Comparison of ENCODE assay signal across 12 cellular contexts in the genomic region with DNA sequence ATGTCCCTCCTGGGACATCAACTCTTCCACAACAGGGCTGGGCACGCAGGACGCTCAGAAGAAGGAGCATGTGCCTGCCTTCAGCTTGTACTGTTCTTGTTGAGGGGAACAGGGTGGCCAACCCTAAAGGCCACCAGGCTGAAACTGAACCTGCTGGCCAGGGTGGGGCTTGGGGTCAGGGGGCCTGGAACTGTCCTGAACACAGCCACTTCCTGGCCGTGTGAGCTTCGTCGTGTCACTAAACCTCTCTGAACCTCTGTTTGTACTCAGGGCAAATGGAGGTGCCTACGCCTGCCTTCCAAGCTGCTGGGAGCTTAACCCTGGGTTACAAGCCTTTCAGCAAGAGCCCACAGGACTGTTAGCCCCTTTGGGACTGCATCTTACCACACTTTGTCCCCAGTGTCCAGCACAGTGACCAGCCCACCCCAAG. TPM values are rescaled to one million over a fixed set of nuclear protein-coding genes. Genes with fewer than 3 reads are reported as not detected.
DNase-seq lines count a peak whose midpoint lies in the region; ATAC-seq, FAIRE-seq and TF ChIP-seq lines count a peak whose summit lies in the region.
"Had no signal": no experiment of that assay in that cellular context is flagged by ENCODE, and none has a peak within 500 bp of the region (broad histone marks: within the 10 kb centered on the region; RNA-seq: fewer than 3 reads in every experiment).

No MANE protein-coding gene starts in this region.

- H3K9me2 ChIP-seq in HCT116 (ENCODE audit: insufficient read depth), result no peaks in the 10 kb centered on the region

- H3K9me3 ChIP-seq in HCT116 (ENCODE audit: control insufficient read depth in 1 of 2, insufficient read depth in 1 of 2, low read depth in 1 of 2, low read length in 2 of 2), result no peaks in the 10 kb centered on the region
- H3K9me3 ChIP-seq in keratinocyte (ENCODE audit: control insufficient read depth, low read depth, low read length), result no peaks in the 10 kb centered on the region
- no peaks in the 10 kb centered on the region for H3K9me3 ChIP-seq in stomach
- H3K9me3 ChIP-seq in psoas muscle, result no peaks in the 10 kb centered on the region
- H3K9me3 ChIP-seq: testis had no signal

- no peaks in the 10 kb centered on the region for H3K27me3 ChIP-seq in HCT116 (ENCODE audit: insufficient read depth, low read length)
- H3K27me3 ChIP-seq in keratinocyte (ENCODE audit: control insufficient read depth, extremely low read depth, insufficient read depth, low read length), result peaks cover 12% of the 10 kb centered on the region
- peaks cover 0 to 42% (median 16%) of the 10 kb centered on the region in 3 donors for H3K27me3 ChIP-seq in stomach
- H3K27me3 ChIP-seq in psoas muscle (ENCODE audit: insufficient read depth in 3 of 3, low read length in 2 of 3), result peaks cover 0 to 28% (median 15%) of the 10 kb centered on the region in 3 donors
- H3K27me3 ChIP-seq: testis had no signal

- TF ChIP-seq POLR2A in HCT116 (IDR thresholded peaks at IDR 0.05; ENCODE audit: borderline replicate concordance, extremely low read depth, insufficient read depth, insufficient read length) (no peak), stomach (IDR thresholded peaks at IDR 0.05) (no peak)

- peak overlapping the region; percentile 95 for H3K4me2 ChIP-seq in HCT116 (ENCODE audit: low read length)
- peak overlapping the region; percentile 82 for H3K4me2 ChIP-seq in keratinocyte (ENCODE audit: control insufficient read depth, extremely low read depth, insufficient read depth, low read depth, low read length)

- H3K4me1 ChIP-seq in HCT116 (ENCODE audit: control insufficient read depth in 1 of 2, insufficient read depth in 2 of 2, low read length in 2 of 2) (peaks cover 9 to 40% of the 10 kb centered on the region in 2 experiments), keratinocyte (ENCODE audit: control insufficient read depth, extremely low read depth, insufficient read depth, low read length) (peaks cover 34% of the 10 kb centered on the region), stomach (peaks cover 29 to 66% (median 49%) of the 10 kb centered on the region in 4 donors), psoas muscle (peaks cover 6% of the 10 kb centered on the region)

- H3K9me1 ChIP-seq in keratinocyte (ENCODE audit: control insufficient read depth, extremely low read depth, insufficient read depth, low read length), result no peaks in the 10 kb centered on the region

- H3K79me2 ChIP-seq in HCT116 (ENCODE audit: insufficient read depth, low read length) (peaks cover 38% of the 10 kb centered on the region), keratinocyte (ENCODE audit: control insufficient read depth, insufficient read depth, low read length) (peaks cover 13% of the 10 kb centered on the region)

- H3K27ac ChIP-seq in HCT116 (ENCODE audit: low read depth, low read length) (peak overlapping the region; percentile 72), RWPE1 (peak overlapping the region; percentile 86), keratinocyte (ENCODE audit: control insufficient read depth, insufficient read depth, low read length) (no peak overlapping the region), stomach (peak overlapping the region in 4 of 5 donors; percentile 77 to 84 (median 82)), psoas muscle (no peak overlapping the region)
- H3K27ac ChIP-seq: SK-N-MC, testis had no signal

- DNase-seq in HCT116 (ENCODE audit: low read depth, low spot score) (no peak), RWPE1 (ENCODE audit: low spot score) (no peak), keratinocyte (ENCODE audit: low read depth, low spot score) (no peak), stomach (no peak), Kasumi-1 (lab: John Stamatoyannopoulos, UW) (no peak), psoas muscle (no peak)
- no peak for DNase-seq in NK-92 treated with Interleukin-12 subunit alpha and Interleukin-12 subunit beta, amount 100 ng/mL, for 24 hours (lab: John Stamatoyannopoulos, UW)
- DNase-seq: CD4-positive, alpha-beta memory T cell; immature natural killer cell had no signal

- intact Hi-C loops in HCT116 (cut with micrococcal nuclease) (loop anchor here (1.0 to 5.0 kb wide), 3 partner anchors 31 to 279 kb away; partner anchors contain the start of gene HEXIM1), stomach (cut with DNase I; ENCODE audit: low total_unique reads) (no loop called here), psoas muscle (cut with DNase I) (loop anchor here (10.0 kb wide), 2 partner anchors 169 to 419 kb away; partner anchors contain the start of gene SPPL2C (in 1 of the 2))

- no TSS peak for BruUV-seq in HCT116 (replicated peaks; lab: Mats Ljungman, UMichigan)

- ATAC-seq in HCT116 (peak; percentile 6), psoas muscle (no peak)
- ATAC-seq: GM12878 had no signal

- H3K9ac ChIP-seq in HCT116 (ENCODE audit: low read length), result peak overlapping the region; percentile 90
- H3K9ac ChIP-seq in keratinocyte (ENCODE audit: control insufficient read depth, extremely low read depth, insufficient read depth, low read length), result no peak overlapping the region

- RAD21 ChIA-PET in HCT116 (lab: Charles Lee; ENCODE audit: low non-redundant PET in 1 of 2, low total read pairs in 2 of 2, uncharacterized antibody in 2 of 2, unreplicated experiment in 2 of 2), result interaction anchor here in 1 of 2 experiments (0.7 to 1.5 kb wide), 2 partner anchors 32 to 207 kb away, joined by 3 read pairs; no protein-coding TSS in a partner anchor

- no peak for FAIRE-seq in keratinocyte (lab: Jason Lieb, UNC)
- FAIRE-seq: GM12878 had no signal

- WGBS in stomach, 5 donors, result 46 to 57% (median 52%) methylated on average over 5 to 6 of the region's 6 CpGs
- 68 to 79% (median 77%) methylated on average over 6 of the region's 6 CpGs for WGBS in psoas muscle, 3 donors

- TF ChIP-seq EP300 in stomach (IDR thresholded peaks at IDR 0.05), result no peak

- TF ChIP-seq RAD21 in HCT116 (IDR thresholded peaks at IDR 0.05; ENCODE audit: low read depth), result no peak

- H3K4me3 ChIP-seq in HCT116 (replicated peaks in 1 of 2; ENCODE audit: low read depth in 1 of 2, low read length in 2 of 2) (peak overlapping the region; percentile 64 to 77; a peak in 3 of 4 replicates), keratinocyte (ENCODE audit: control insufficient read depth in 2 of 3, extremely low read depth in 1 of 3, insufficient read depth in 2 of 3, low read depth in 1 of 3, low read length in 3 of 3) (peak overlapping the region in 1 of 3 experiments; percentile 37), stomach (no peak overlapping the region), psoas muscle (no peak overlapping the region)
- H3K4me3 ChIP-seq: GM12878, testis had no signal

- H3K36me3 ChIP-seq in HCT116 (ENCODE audit: control insufficient read depth in 1 of 2, insufficient read depth in 2 of 2, low read length in 2 of 2) (peaks cover 0 to 3% of the 10 kb centered on the region in 2 experiments; a peak in 1 of 4 replicates), keratinocyte (ENCODE audit: control insufficient read depth in 2 of 2, extremely low read depth in 1 of 2, insufficient read depth in 2 of 2, low read length in 2 of 2) (peaks cover 0 to 3% of the 10 kb centered on the region in 2 experiments), stomach (no peaks in the 10 kb centered on the region), psoas muscle (ENCODE audit: insufficient read depth in 1 of 2, low read depth in 1 of 2) (no peaks in the 10 kb centered on the region)

- H4K20me1 ChIP-seq in HCT116 (ENCODE audit: insufficient read depth) (no peaks in the 10 kb centered on the region), keratinocyte (ENCODE audit: control insufficient read depth, extremely low read depth, insufficient read depth, low read length) (no peaks in the 10 kb centered on the region)

- CTCF ChIA-PET in HCT116 (lab: Charles Lee), result interaction anchor here (0.8 to 4.4 kb wide), 17 partner anchors 9 to 426 kb away, joined by 3 to 58 read pairs (median 5); partner anchors contain the start of gene ACBD4
- CTCF ChIA-PET in RWPE1 (lab: Yijun Ruan, JAX), result interaction anchor here (0.6 to 2.2 kb wide), 5 partner anchors 17 to 413 kb away, joined by 3 to 11 read pairs (median 3); no protein-coding TSS in a partner anchor

- POLR2A ChIA-PET in HCT116 (lab: Charles Lee) (interaction anchor here (0.9 to 1.8 kb wide), 6 partner anchors 9 to 277 kb away, joined by 3 to 6 read pairs (median 4); partner anchors contain the start of genes HEXIM1, HEXIM2 and MAP3K14), RWPE1 (lab: Yijun Ruan, JAX; ENCODE audit: low non-redundant PET) (no interaction called here)

- H2AFZ ChIP-seq in HCT116 (ENCODE audit: low read depth, low read length, poor library complexity, severe bottlenecking) (peak overlapping the region; percentile 7), keratinocyte (ENCODE audit: control insufficient read depth, low read length) (no peak overlapping the region)

- dilution Hi-C loops in keratinocyte (cut with MboI; ENCODE audit: extremely low pct_ligation_motif_present, low sequenced_read_pairs), result no loop called here

- TF ChIP-seq CTCF in HCT116 (IDR thresholded peaks at IDR 0.05 in 2 of 3, conservative IDR thresholded peaks at IDR 0.05 in 1 of 3; ENCODE audit: borderline replicate concordance in 1 of 3, insufficient read depth in 1 of 3, low read depth in 2 of 3, low read length in 2 of 3) (no peak), RWPE1 (conservative IDR thresholded peaks at IDR 0.05; ENCODE audit: low read depth) (peak; percentile 8), keratinocyte (optimal IDR thresholded peaks at IDR 0.05 in 1 of 3, IDR thresholded peaks at IDR 0.05 in 1 of 3, conservative IDR thresholded peaks at IDR 0.05 in 1 of 3; ENCODE audit: extremely low read depth in 1 of 3, insufficient read depth in 2 of 3, low read length in 3 of 3) (no peak), stomach (IDR thresholded peaks at IDR 0.05) (no peak), psoas muscle (IDR thresholded peaks at IDR 0.05) (no peak)

TF ChIP-seq in HCT116, 20 proteins besides CTCF, POLR2A, EP300 and RAD21 (continues in another document):
- TF ChIP-seq YY1 (IDR thresholded peaks at IDR 0.05; ENCODE audit: extremely low read depth, insufficient replicate concordance, low read depth, low read length) (no peak), EZH2phosphoT487 (IDR thresholded peaks at IDR 0.05; ENCODE audit: borderline replicate concordance) (no peak), SP1 (IDR thresholded peaks at IDR 0.05; ENCODE audit: low read depth) (no peak)

RNA-seq across cellular contexts. Expression of gene ARHGAP27, which starts 6.7 kb away (rescaled TPM):
- total RNA-seq in HCT116 (2021; ENCODE audit: unreplicated experiment) (46.7 TPM), stomach (100 to 1,000 TPM in 2 of 5 donors, 10 to 100 TPM in 3; 25.9 to 390 (median 65.3) TPM), psoas muscle (1 to 10 TPM; 4.8 to 8.1 (median 6.7) TPM)
- 32.4 and 34.4 TPM in 2 replicates for polyA plus RNA-seq in HCT116 (2012)
- polyA plus RNA-seq in keratinocyte (13.2 to 37.4 TPM (median 14.4 TPM) in 3 replicates), stomach (10 to 100 TPM in 2 of 3 donors, 1 to 10 TPM in 1; 7.7 to 45.9 (median 13.0) TPM), psoas muscle (1 to 10 TPM; 3.4 to 8.9 (median 3.5) TPM)
- polyA plus RNA-seq in keratinocyte (2011; ENCODE audit: low read depth), result 13.8 TPM
- polyA plus RNA-seq in keratinocyte (2011; cell fraction: cytosol; rRNA removed), result 9.9 and 18.5 TPM in 2 replicates
- 70.1 and 88.7 TPM in 2 replicates for polyA plus RNA-seq in keratinocyte (2011; cell fraction: nucleus; rRNA removed)
- 16.6 and 34.7 TPM in 2 replicates for polyA plus RNA-seq in keratinocyte (2012; ENCODE audit: low replicate concordance)
- 16.5 to 25.6 TPM (median 18.3 TPM) in 3 replicates for polyA minus RNA-seq in keratinocyte
- polyA minus RNA-seq in keratinocyte (2011; cell fraction: cytosol; rRNA and poly(A)+ RNA removed), result 21.3 TPM
- 47.1 and 62.7 TPM in 2 replicates for polyA minus RNA-seq in keratinocyte (2011; cell fraction: nucleus; rRNA and poly(A)+ RNA removed)

Comparison
In these comparisons a context has a peak if more than half of its experiments do, and no peak if none do; other contexts are left out.
1. H3K27ac ChIP-seq: peak in HCT116 (single experiment), RWPE1 (single experiment) and stomach (4 of 5); none in keratinocyte (single experiment) and psoas muscle (single experiment).
2. H3K4me3 ChIP-seq: peak in HCT116 (2 of 2); none in stomach (0 of 4) and psoas muscle (single experiment).